20 cellular contexts compared by ENCODE assay signal in the genomic region with DNA sequence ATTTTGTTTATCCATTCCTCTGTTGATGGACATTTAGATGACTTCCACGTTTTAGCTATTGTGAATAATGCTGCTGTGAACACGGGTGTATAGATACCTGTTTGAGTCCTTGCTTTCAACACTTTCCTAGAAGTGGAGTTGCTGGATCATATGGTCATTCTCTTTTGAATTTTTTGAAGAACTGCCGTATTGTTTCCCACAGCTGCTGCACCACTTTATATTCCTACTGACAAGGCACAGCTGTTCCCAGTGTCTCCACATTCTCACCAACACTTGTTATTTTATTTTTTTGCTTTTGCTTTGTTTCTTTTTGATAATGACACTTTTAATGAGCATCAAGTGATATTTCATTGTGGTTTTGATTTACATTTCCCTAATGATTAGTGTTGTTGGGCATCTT. TPM values are rescaled to one million over a fixed set of nuclear protein-coding genes. Genes with fewer than 3 reads are reported as not detected.
DNase-seq lines count a peak whose midpoint lies in the region; ATAC-seq and TF ChIP-seq lines count a peak whose summit lies in the region.
"Had no signal": no experiment of that assay in that cellular context is flagged by ENCODE, and none has a peak within 500 bp of the region (broad histone marks: within the 10 kb centered on the region; RNA-seq: fewer than 3 reads in every experiment).

No MANE protein-coding gene starts in this region.

- H3K4me1 Mint-ChIP-seq in activated T-cell treated with anti-CD3 and anti-CD28 coated beads, Interleukin-2, amount 50 U/mL, for 72 hours (ENCODE audit: low read depth) = no peaks in the 10 kb centered on the region
- no peaks in the 10 kb centered on the region for H3K4me1 Mint-ChIP-seq in activated T-cell treated with anti-CD3 and anti-CD28 coated beads, Interleukin-2, amount 50 U/mL, for 4 hours (ENCODE audit: low read depth)
- H3K4me1 Mint-ChIP-seq in activated T-helper 17 cell treated with anti-CD3 and anti-CD28 coated beads, Interleukin-2, amount 50 U/mL, for 72 hours = no peaks in the 10 kb centered on the region
- H3K4me1 Mint-ChIP-seq: B cell had no signal

- DNase-seq in activated T-cell treated with anti-CD3 and anti-CD28 coated beads, Interleukin-2, amount 50 U/mL, for 72 hours = no peak
- no peak for DNase-seq in activated T-cell treated with anti-CD3 and anti-CD28 coated beads, Interleukin-2, amount 50 U/mL, for 4 hours
- DNase-seq in HUDEP-2 (lab: John Stamatoyannopoulos, UW; ENCODE audit: unreplicated experiment in 76 of 76) = no peak
- no peak for DNase-seq in prostate gland (ENCODE audit: low spot score)
- DNase-seq in SW 1271 (lab: John Stamatoyannopoulos, UW) = no peak
- DNase-seq: EL, GF-D8, Kasumi-1, MG63, NCI-H1417 treated with DMSO at 0.1 percent for 48 hours, NCI-H187, NCI-H345, NCI-H524, NCI-H82 had no signal

- peak overlapping the region; percentile 77 for H3K27ac ChIP-seq in neutrophil
- no peak overlapping the region for H3K27ac ChIP-seq in prostate gland
- H3K27ac ChIP-seq: A549, SJSA1 had no signal

- no peaks in the 10 kb centered on the region for H3K27me3 ChIP-seq in neutrophil
- H3K27me3 ChIP-seq in prostate gland (replicated peaks; ENCODE audit: insufficient read depth) = no peaks in the 10 kb centered on the region
- H3K27me3 ChIP-seq: MG63, SJSA1 had no signal

- peaks cover 37 to 40% of the 10 kb centered on the region in 2 experiments for H3K4me1 ChIP-seq in neutrophil (ENCODE audit: control insufficient read depth in 1 of 2, insufficient read depth in 1 of 2, low read depth in 1 of 2, low read length in 1 of 2)
- H3K4me1 ChIP-seq in prostate gland (replicated peaks) = no peaks in the 10 kb centered on the region
- H3K4me1 ChIP-seq: A549 had no signal

- H3K27ac Mint-ChIP-seq in activated T-cell treated with anti-CD3 and anti-CD28 coated beads, Interleukin-2, amount 50 U/mL, for 72 hours = peak overlapping the region; percentile 80
- H3K27ac Mint-ChIP-seq in activated T-helper 17 cell treated with anti-CD3 and anti-CD28 coated beads, Interleukin-2, amount 50 U/mL, for 72 hours = peak overlapping the region; percentile 36
- H3K27ac Mint-ChIP-seq: B cell had no signal

- ATAC-seq in activated T-cell treated with anti-CD3 and anti-CD28 coated beads, Interleukin-2, amount 50 U/mL, for 72 hours (replicated peaks in 1 of 2) = no peak
- no peak for ATAC-seq in activated T-cell treated with anti-CD3 and anti-CD28 coated beads, Interleukin-2, amount 50 U/mL, for 4 hours
- no peak for ATAC-seq in activated T-helper 17 cell treated with anti-CD3 and anti-CD28 coated beads, Interleukin-2, amount 50 U/mL, for 72 hours (replicated peaks)
- ATAC-seq: A549 had no signal

- WGBS in prostate gland = 79% methylated on average over 3 of the region's 3 CpGs

- H3K27me3 Mint-ChIP-seq in activated T-cell treated with anti-CD3 and anti-CD28 coated beads, Interleukin-2, amount 50 U/mL, for 72 hours (ENCODE audit: low read depth) = no peaks in the 10 kb centered on the region
- no peaks in the 10 kb centered on the region for H3K27me3 Mint-ChIP-seq in activated T-cell treated with anti-CD3 and anti-CD28 coated beads, Interleukin-2, amount 50 U/mL, for 4 hours (ENCODE audit: low read depth)
- no peaks in the 10 kb centered on the region for H3K27me3 Mint-ChIP-seq in activated T-helper 17 cell treated with anti-CD3 and anti-CD28 coated beads, Interleukin-2, amount 50 U/mL, for 72 hours
- H3K27me3 Mint-ChIP-seq: B cell had no signal

- intact Hi-C loops in prostate gland (cut with DNase I) = no loop called here

- peaks cover 5% of the 10 kb centered on the region for H3K36me3 ChIP-seq in neutrophil
- H3K36me3 ChIP-seq in prostate gland = peaks cover 6 to 7% of the 10 kb centered on the region in 2 donors

- no peaks in the 10 kb centered on the region for H3K9me3 ChIP-seq in neutrophil
- H3K9me3 ChIP-seq in prostate gland = no peaks in the 10 kb centered on the region
- H3K9me3 ChIP-seq: A549, MG63, SJSA1 had no signal

- peaks cover 5 to 24% of the 10 kb centered on the region in 2 donors for H3K36me3 Mint-ChIP-seq in activated T-cell treated with anti-CD3 and anti-CD28 coated beads, Interleukin-2, amount 50 U/mL, for 72 hours (ENCODE audit: insufficient read depth in 2 of 2)
- peaks cover 48% of the 10 kb centered on the region for H3K36me3 Mint-ChIP-seq in activated T-cell treated with anti-CD3 and anti-CD28 coated beads, Interleukin-2, amount 50 U/mL, for 4 hours (ENCODE audit: insufficient read depth)
- H3K36me3 Mint-ChIP-seq in activated T-helper 17 cell treated with anti-CD3 and anti-CD28 coated beads, Interleukin-2, amount 50 U/mL, for 72 hours (ENCODE audit: low read depth) = peaks cover 97% of the 10 kb centered on the region

- TF ChIP-seq POLR2A in prostate gland (IDR thresholded peaks at IDR 0.05) = no peak

- TF ChIP-seq CTCF in neutrophil (IDR thresholded peaks at IDR 0.05) (no peak), prostate gland (IDR thresholded peaks at IDR 0.05) (no peak)

- H3K4me3 Mint-ChIP-seq in activated T-cell treated with anti-CD3 and anti-CD28 coated beads, Interleukin-2, amount 50 U/mL, for 72 hours = no peak overlapping the region
- H3K4me3 Mint-ChIP-seq in activated T-cell treated with anti-CD3 and anti-CD28 coated beads, Interleukin-2, amount 50 U/mL, for 4 hours = no peak overlapping the region
- H3K4me3 Mint-ChIP-seq in activated T-helper 17 cell treated with anti-CD3 and anti-CD28 coated beads, Interleukin-2, amount 50 U/mL, for 72 hours = no peak overlapping the region
- H3K4me3 Mint-ChIP-seq: B cell had no signal

- H3K4me3 ChIP-seq in neutrophil (ENCODE audit: low read depth in 1 of 2, low read length in 1 of 2) (no peak overlapping the region), prostate gland (no peak overlapping the region)
- H3K4me3 ChIP-seq: A549, MG63, SJSA1 had no signal

- H3K9me3 Mint-ChIP-seq in activated T-cell treated with anti-CD3 and anti-CD28 coated beads, Interleukin-2, amount 50 U/mL, for 72 hours = no peaks in the 10 kb centered on the region
- no peaks in the 10 kb centered on the region for H3K9me3 Mint-ChIP-seq in activated T-cell treated with anti-CD3 and anti-CD28 coated beads, Interleukin-2, amount 50 U/mL, for 4 hours
- H3K9me3 Mint-ChIP-seq in activated T-helper 17 cell treated with anti-CD3 and anti-CD28 coated beads, Interleukin-2, amount 50 U/mL, for 72 hours = no peaks in the 10 kb centered on the region

RNA-seq across cellular contexts. Expression of gene KCNJ13, which starts 41.4 kb away (rescaled TPM):
- total RNA-seq in activated T-cell treated with anti-CD3 and anti-CD28 coated beads, Interleukin-2, amount 50 U/mL, for 72 hours = not detected
- not detected for total RNA-seq in activated T-cell treated with anti-CD3 and anti-CD28 coated beads, Interleukin-2, amount 50 U/mL, for 4 hours
- not detected for total RNA-seq in activated T-helper 17 cell treated with anti-CD3 and anti-CD28 coated beads, Interleukin-2, amount 50 U/mL, for 72 hours
- total RNA-seq in prostate gland = 1 to 10 TPM in 1 of 2 donors, under 1 TPM in 1; 0.32 to 3.5 TPM
- total RNA-seq: B cell, H1, SJSA1 had no signal

RNA-seq across cellular contexts. Expression of gene SNORC, which starts 52.3 kb away (rescaled TPM):
- total RNA-seq in activated T-cell treated with anti-CD3 and anti-CD28 coated beads, Interleukin-2, amount 50 U/mL, for 72 hours = 1 to 10 TPM; 4.0 to 4.1 TPM
- total RNA-seq in activated T-cell treated with anti-CD3 and anti-CD28 coated beads, Interleukin-2, amount 50 U/mL, for 4 hours = 1 to 10 TPM; 1.2 to 1.7 (median 1.4) TPM
- total RNA-seq in activated T-helper 17 cell treated with anti-CD3 and anti-CD28 coated beads, Interleukin-2, amount 50 U/mL, for 72 hours = 1 to 10 TPM; 2.0 to 3.1 TPM
- 1 to 10 TPM; 1.7 to 8.0 TPM for total RNA-seq in prostate gland
